Comparison of ENCODE assay signal across 8 cellular contexts in the genomic region with DNA sequence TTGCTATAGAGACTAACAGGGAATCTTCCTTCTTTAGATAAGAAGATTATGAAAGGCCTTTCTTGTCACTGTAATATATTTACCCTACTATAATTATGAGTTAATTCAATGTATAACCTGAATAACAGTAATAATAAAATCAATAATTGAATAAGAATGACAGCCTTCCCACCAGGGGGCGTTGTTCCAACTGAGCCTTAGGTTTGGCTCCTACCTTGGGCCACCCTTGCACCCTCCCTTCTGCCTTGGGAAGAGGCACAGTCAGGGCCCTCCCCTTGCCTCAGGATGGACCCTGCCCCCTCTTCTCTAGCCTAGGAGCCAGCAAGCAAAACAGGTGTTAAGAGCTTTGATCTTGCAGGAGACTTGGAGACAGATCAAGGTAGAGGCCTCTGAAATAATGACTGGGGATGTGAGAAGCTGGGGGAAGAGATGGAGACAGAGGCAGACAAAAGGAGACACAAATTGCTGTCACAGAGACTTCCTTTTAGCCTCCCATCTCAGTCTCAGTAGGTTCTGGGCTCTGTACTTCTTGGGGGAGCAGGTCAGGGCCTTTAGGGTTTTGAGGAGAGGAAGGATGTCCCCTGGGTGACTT. TPM values are rescaled to one million over a fixed set of nuclear protein-coding genes. Genes with fewer than 3 reads are reported as not detected.
DNase-seq lines count a peak whose midpoint lies in the region; ATAC-seq and TF ChIP-seq lines count a peak whose summit lies in the region.

No MANE protein-coding gene starts in this region.

- H4K20me1 ChIP-seq in IMR-90 (ENCODE audit: insufficient read depth, low read length), result no peaks in the 10 kb centered on the region

- H3K27me3 Mint-ChIP-seq in CD4-positive, CD25-positive, alpha-beta regulatory T cell, result peaks cover 29% of the 10 kb centered on the region
- H3K27me3 Mint-ChIP-seq in activated T-cell treated with anti-CD3 and anti-CD28 coated beads, Interleukin-2, amount 50 U/mL, for 24 hours, result peaks cover 27% of the 10 kb centered on the region

- no peak overlapping the region for H2AFZ ChIP-seq in IMR-90 (replicated peaks; ENCODE audit: low read length, poor library complexity)

- peaks cover 14% of the 10 kb centered on the region for H3K27me3 ChIP-seq in CD4-positive, CD25-positive, alpha-beta regulatory T cell (ENCODE audit: control insufficient read depth, insufficient read depth, low read length)
- peaks cover 50% of the 10 kb centered on the region for H3K27me3 ChIP-seq in IMR-90 (ENCODE audit: control insufficient read depth, insufficient read depth, low read length)
- no peaks in the 10 kb centered on the region for H3K27me3 ChIP-seq in upper lobe of left lung

- no peaks in the 10 kb centered on the region for H3K79me1 ChIP-seq in IMR-90 (ENCODE audit: low read depth in 1 of 2, low read length in 2 of 2)

- H3K36me3 Mint-ChIP-seq in CD4-positive, CD25-positive, alpha-beta regulatory T cell, result no peaks in the 10 kb centered on the region
- no peaks in the 10 kb centered on the region for H3K36me3 Mint-ChIP-seq in activated T-cell treated with anti-CD3 and anti-CD28 coated beads, Interleukin-2, amount 50 U/mL, for 24 hours (ENCODE audit: low read depth)

- DNase-seq in CD4-positive, CD25-positive, alpha-beta regulatory T cell, result peak; percentile 10 to 31 (median 12)
- no peak for DNase-seq in IMR-90
- DNase-seq in activated T-cell treated with anti-CD3 and anti-CD28 coated beads, Interleukin-2, amount 50 U/mL, for 24 hours, result peak; percentile 43
- DNase-seq in left lobe of liver (ENCODE audit: low spot score), result peak; percentile 44
- no peak for DNase-seq in upper lobe of left lung

- dilution Hi-C loops in IMR-90 (cut with HindIII; ENCODE audit: low sequenced_read_pairs, unreplicated experiment), result no loop called here

- no peak for TF ChIP-seq EP300 in upper lobe of left lung (IDR thresholded peaks at IDR 0.05)

- no peak overlapping the region for H2BK15ac ChIP-seq in IMR-90 (ENCODE audit: low read depth, low read length)

- no peaks in the 10 kb centered on the region; the same call in 1 of the 2 replicates for H3K9me1 ChIP-seq in IMR-90 (ENCODE audit: insufficient read depth, low read length)

- H3K4me3 Mint-ChIP-seq in CD4-positive, CD25-positive, alpha-beta regulatory T cell, result no peak overlapping the region
- no peak overlapping the region for H3K4me3 Mint-ChIP-seq in activated T-cell treated with anti-CD3 and anti-CD28 coated beads, Interleukin-2, amount 50 U/mL, for 24 hours

- no peak overlapping the region for H2BK5ac ChIP-seq in IMR-90 (ENCODE audit: low read depth, low read length, poor library complexity, severe bottlenecking)

- no peak overlapping the region for H3K4me2 ChIP-seq in IMR-90 (ENCODE audit: low read depth, low read length)

- TF ChIP-seq RAD21 in IMR-90 (IDR thresholded peaks at IDR 0.05; ENCODE audit: low read length), result no peak; the same call in 1 of the 2 replicates

- H2BK120ac ChIP-seq in IMR-90 (ENCODE audit: low read depth, low read length), result no peak overlapping the region

- no peak overlapping the region for H2BK20ac ChIP-seq in IMR-90 (ENCODE audit: low read depth, low read length)

- H3K4me3 ChIP-seq in CD4-positive, CD25-positive, alpha-beta regulatory T cell (ENCODE audit: low read depth, low read length), result no peak overlapping the region
- H3K4me3 ChIP-seq in IMR-90 (ENCODE audit: insufficient read depth, low read depth, low read length) (no peak overlapping the region), upper lobe of left lung (no peak overlapping the region)

- no peak overlapping the region for H4K8ac ChIP-seq in IMR-90 (ENCODE audit: low read depth in 2 of 2, low read length in 2 of 2)

- H2AK9ac ChIP-seq in IMR-90 (replicated peaks; ENCODE audit: low read depth, low read length, poor library complexity), result peak overlapping the region; percentile 52

- ATAC-seq in CD4-positive, CD25-positive, alpha-beta regulatory T cell (ENCODE audit: low read depth in 2 of 2), result no peak
- ATAC-seq in IMR-90 (ENCODE audit: low read depth), result no peak
- peak; percentile 29 for ATAC-seq in left lobe of liver
- ATAC-seq in GM21381 (IDR thresholded peaks at IDR 0.05; ENCODE audit: unreplicated experiment), result no peak
- ATAC-seq in upper lobe of left lung (ENCODE audit: low FRiP score in 2 of 2), result no peak
- no peak for ATAC-seq in GM21447 (IDR thresholded peaks at IDR 0.05; ENCODE audit: unreplicated experiment)
- no peak for ATAC-seq in GM18519 (IDR thresholded peaks at IDR 0.05; ENCODE audit: low FRiP score, unreplicated experiment)

- H4K91ac ChIP-seq in IMR-90 (ENCODE audit: insufficient read depth, low read depth, low read length), result no peak overlapping the region

- no peaks in the 10 kb centered on the region for H3K4me1 Mint-ChIP-seq in CD4-positive, CD25-positive, alpha-beta regulatory T cell
- H3K4me1 Mint-ChIP-seq in activated T-cell treated with anti-CD3 and anti-CD28 coated beads, Interleukin-2, amount 50 U/mL, for 24 hours (ENCODE audit: low read depth), result no peaks in the 10 kb centered on the region

- POLR2A ChIA-PET in IMR-90 (lab: Charles Lee; ENCODE audit: unreplicated experiment), result no interaction called here

- H2AK5ac ChIP-seq in IMR-90 (ENCODE audit: low read depth, low read length), result no peak overlapping the region

- BruUV-seq in IMR-90 (replicated peaks; lab: Mats Ljungman, UMichigan), result no TSS peak

- CTCF ChIA-PET in IMR-90 (lab: Yijun Ruan, JAX), result interaction anchor here (0.7 to 1.2 kb wide), 3 partner anchors 22 to 162 kb away, joined by 3 read pairs; no protein-coding TSS in a partner anchor

- H4K5ac ChIP-seq in IMR-90 (ENCODE audit: low read depth, low read length), result no peak overlapping the region

- TF ChIP-seq CTCF in IMR-90 (conservative IDR thresholded peaks at IDR 0.05; ENCODE audit: low read depth, low read length), result peak; percentile 31
- peak in 2 of 6 experiments; percentile 24 to 33 for TF ChIP-seq CTCF in upper lobe of left lung (IDR thresholded peaks at IDR 0.05)

- no peak overlapping the region for H3K9ac ChIP-seq in IMR-90 (ENCODE audit: low read depth, low read length)

- no peak overlapping the region for H3K18ac ChIP-seq in IMR-90 (ENCODE audit: low read depth, low read length)

- intact Hi-C loops in IMR-90 (cut with micrococcal nuclease), result no loop called here

- in situ Hi-C loops in IMR-90 (cut with MboI; ENCODE audit: low sequenced_read_pairs), result no loop called here

- TF ChIP-seq POLR2A in IMR-90 (IDR thresholded peaks at IDR 0.05; ENCODE audit: low read depth, low read length), result no peak
- TF ChIP-seq POLR2A in upper lobe of left lung (IDR thresholded peaks at IDR 0.05), result no peak

- no peak overlapping the region for H3K27ac Mint-ChIP-seq in CD4-positive, CD25-positive, alpha-beta regulatory T cell
- H3K27ac Mint-ChIP-seq in activated T-cell treated with anti-CD3 and anti-CD28 coated beads, Interleukin-2, amount 50 U/mL, for 24 hours, result no peak overlapping the region

- H3K56ac ChIP-seq in IMR-90 (ENCODE audit: extremely low read depth, insufficient read depth, low read length), result no peak overlapping the region

- no peaks in the 10 kb centered on the region for H3K4me1 ChIP-seq in CD4-positive, CD25-positive, alpha-beta regulatory T cell (ENCODE audit: control insufficient read depth, insufficient read depth, low read length, poor library complexity, severe bottlenecking)
- no peaks in the 10 kb centered on the region for H3K4me1 ChIP-seq in IMR-90 (ENCODE audit: control insufficient read depth, insufficient read depth, low read length)
- H3K4me1 ChIP-seq in upper lobe of left lung, result no peaks in the 10 kb centered on the region

- no peaks in the 10 kb centered on the region for H3K9me3 ChIP-seq in CD4-positive, CD25-positive, alpha-beta regulatory T cell (ENCODE audit: control insufficient read depth in 2 of 2, low read length in 2 of 2)
- H3K9me3 ChIP-seq in IMR-90 (ENCODE audit: control insufficient read depth, insufficient read depth, low read length) (no peaks in the 10 kb centered on the region), upper lobe of left lung (no peaks in the 10 kb centered on the region)

- no peaks in the 10 kb centered on the region for H3K36me3 ChIP-seq in CD4-positive, CD25-positive, alpha-beta regulatory T cell (ENCODE audit: control insufficient read depth, insufficient read depth, low read length)
- H3K36me3 ChIP-seq in IMR-90 (ENCODE audit: control insufficient read depth, insufficient read depth, low read length) (no peaks in the 10 kb centered on the region), upper lobe of left lung (no peaks in the 10 kb centered on the region)

- no peak overlapping the region for H3K4ac ChIP-seq in IMR-90 (ENCODE audit: low read depth, low read length)

- H3K27ac ChIP-seq in CD4-positive, CD25-positive, alpha-beta regulatory T cell (ENCODE audit: insufficient read depth, low read length, poor library complexity, severe bottlenecking), result no peak overlapping the region
- H3K27ac ChIP-seq in IMR-90 (ENCODE audit: insufficient read depth, low read length), result no peak overlapping the region
- H3K27ac ChIP-seq in upper lobe of left lung, result no peak overlapping the region

- no peaks in the 10 kb centered on the region for H3K9me3 Mint-ChIP-seq in CD4-positive, CD25-positive, alpha-beta regulatory T cell
- H3K9me3 Mint-ChIP-seq in activated T-cell treated with anti-CD3 and anti-CD28 coated beads, Interleukin-2, amount 50 U/mL, for 24 hours, result no peaks in the 10 kb centered on the region

- WGBS in IMR-90 (ENCODE audit: extremely low coverage in 2 of 2, insufficient read length in 1 of 2), 2 experiments, result no CpG with 5 or more reads among the region's 1 CpG
- 10 to 31% methylated on average over 1 of the region's 1 CpG for WGBS in upper lobe of left lung, 2 donors

- H3K23ac ChIP-seq in IMR-90 (ENCODE audit: low read depth, low read length), result no peak overlapping the region

- H3K14ac ChIP-seq in IMR-90 (replicated peaks; ENCODE audit: low read depth, low read length), result no peak overlapping the region

TF ChIP-seq in IMR-90, 13 proteins besides CTCF, POLR2A, EP300 and RAD21:
- TF ChIP-seq MXI1 (IDR thresholded peaks at IDR 0.05; ENCODE audit: borderline replicate concordance, low read depth, low read length) (no peak), SMC3 (IDR thresholded peaks at IDR 0.05; ENCODE audit: low read depth, low read length) (peak; percentile 29)

RNA-seq across cellular contexts. Expression of gene CISTR, which starts 40.1 kb away (rescaled TPM):
- not detected for total RNA-seq in CD4-positive, CD25-positive, alpha-beta regulatory T cell
- polyA plus RNA-seq in CD4-positive, CD25-positive, alpha-beta regulatory T cell, result not detected
- total RNA-seq in IMR-90 (2012; rRNA removed) (not detected in 2 replicates), left lobe of liver (not detected), upper lobe of left lung (not detected)
- polyA plus RNA-seq in IMR-90 (2012; rRNA removed), result not detected in 2 replicates
- not detected in 2 replicates for polyA plus RNA-seq in IMR-90 (2012; cell fraction: cytosol; rRNA removed)
- not detected in 2 replicates for polyA plus RNA-seq in IMR-90 (2012; cell fraction: nucleus; rRNA removed; ENCODE audit: low replicate concordance)

Comparison
In these comparisons a context has a peak if more than half of its experiments do, and no peak if none do; other contexts are left out.
1. DNase-seq: peak in CD4-positive, CD25-positive, alpha-beta regulatory T cell (3 of 3), activated T-cell treated with anti-CD3 and anti-CD28 coated beads, Interleukin-2, amount 50 U/mL, for 24 hours (single experiment) and left lobe of liver (single experiment); none in IMR-90 (single experiment) and upper lobe of left lung (0 of 2).